Comparison of ENCODE assay signal across 15 cellular contexts in the genomic region with DNA sequence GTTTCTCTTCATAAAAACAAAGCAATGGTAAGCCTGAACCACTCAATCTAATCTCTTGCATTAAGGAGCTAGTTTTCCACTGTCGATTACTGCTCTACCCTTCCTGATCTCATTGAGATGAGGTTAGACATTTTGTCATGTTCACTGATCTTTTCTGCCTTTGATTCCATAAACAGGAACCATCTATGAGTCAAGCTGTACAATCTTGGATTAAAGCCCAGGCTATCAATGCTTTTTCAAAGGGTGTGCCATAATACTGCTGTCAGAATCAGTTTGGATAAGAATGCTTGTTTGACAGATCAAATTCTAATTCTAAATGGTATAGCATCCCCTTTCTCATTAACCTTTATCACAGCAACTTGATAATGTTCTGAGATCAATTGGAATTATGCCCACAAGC. TPM values are rescaled to one million over a fixed set of nuclear protein-coding genes. Genes with fewer than 3 reads are reported as not detected.
A peak's percentile ranks its signal among the peaks of the same experiment; 100 is the strongest.
DNase-seq lines count a peak whose midpoint lies in the region; ATAC-seq lines count a peak whose summit lies in the region.
"Had no signal": no experiment of that assay in that cellular context is flagged by ENCODE, and none has a peak within 500 bp of the region (broad histone marks: within the 10 kb centered on the region; RNA-seq: fewer than 3 reads in every experiment).

No MANE protein-coding gene starts in this region.

- peak; percentile 78 for DNase-seq in DMS153 (lab: John Stamatoyannopoulos, UW)
- DNase-seq in NCI-H1105 (lab: John Stamatoyannopoulos, UW): peak; percentile 31
- peak; percentile 8 for DNase-seq in amniotic stem cell (lab: John Stamatoyannopoulos, UW)
- peak; percentile 28 for DNase-seq in kidney glomerular epithelial cell (lab: John Stamatoyannopoulos, UW)
- no peak for DNase-seq in activated T-cell treated with anti-CD3 and anti-CD28 coated beads, Interleukin-2, amount 50 U/mL, for 48 hours
- DNase-seq in activated CD4-positive, alpha-beta T cell treated with anti-CD3 and anti-CD28 coated beads, Interleukin-2, amount 10 ng/mL, durations not matched to agents 24 days and 14 days: no peak
- DNase-seq: activated CD4-positive, CD25-positive, alpha-beta regulatory T cell; activated naive CD4-positive, alpha-beta T cell treated with Interleukin-2 at 50 U/mL for 16 hours; CD8-positive, alpha-beta memory T cell; effector memory CD8-positive, alpha-beta T cell; immature natural killer cell; Right ventricle myocardium superior; stimulated activated CD4-positive, alpha-beta T cell treated with anti-CD3 and anti-CD28 coated beads, Interleukin-4, amount 100 ng/mL, for 1 hour had no signal

- H3K9me3 Mint-ChIP-seq in activated CD4-positive, alpha-beta T cell treated with anti-CD3 and anti-CD28 coated beads, Interleukin-2, amount 10 ng/mL, durations not matched to agents 24 days and 14 days: no peaks in the 10 kb centered on the region
- H3K9me3 Mint-ChIP-seq: CD8-positive, alpha-beta memory T cell; effector memory CD8-positive, alpha-beta T cell; immature natural killer cell had no signal

- H3K4me1 Mint-ChIP-seq in activated CD4-positive, alpha-beta T cell treated with anti-CD3 and anti-CD28 coated beads, Interleukin-2, amount 10 ng/mL, durations not matched to agents 24 days and 14 days: no peaks in the 10 kb centered on the region
- H3K4me1 Mint-ChIP-seq: CD8-positive, alpha-beta memory T cell; immature natural killer cell had no signal

- no peak overlapping the region for H3K27ac Mint-ChIP-seq in activated CD4-positive, alpha-beta T cell treated with anti-CD3 and anti-CD28 coated beads, Interleukin-2, amount 10 ng/mL, durations not matched to agents 24 days and 14 days
- H3K27ac Mint-ChIP-seq: CD8-positive, alpha-beta memory T cell; effector memory CD8-positive, alpha-beta T cell; immature natural killer cell had no signal

- H3K4me3 Mint-ChIP-seq in activated CD4-positive, alpha-beta T cell treated with anti-CD3 and anti-CD28 coated beads, Interleukin-2, amount 10 ng/mL, durations not matched to agents 24 days and 14 days: no peak overlapping the region
- H3K4me3 Mint-ChIP-seq: CD8-positive, alpha-beta memory T cell; effector memory CD8-positive, alpha-beta T cell; immature natural killer cell had no signal

- intact Hi-C loops in activated CD4-positive, alpha-beta T cell treated with anti-CD3 and anti-CD28 coated beads, Interleukin-2, amount 10 ng/mL, durations not matched to agents 24 days and 14 days (cut with micrococcal nuclease): no loop called here

- H3K36me3 Mint-ChIP-seq in activated CD4-positive, alpha-beta T cell treated with anti-CD3 and anti-CD28 coated beads, Interleukin-2, amount 10 ng/mL, durations not matched to agents 24 days and 14 days (ENCODE audit: low read depth): no peaks in the 10 kb centered on the region
- H3K36me3 Mint-ChIP-seq: immature natural killer cell had no signal

- ATAC-seq in HG03439 (IDR thresholded peaks at IDR 0.05; ENCODE audit: unreplicated experiment): no peak
- ATAC-seq in HG03571 (IDR thresholded peaks at IDR 0.05; ENCODE audit: unreplicated experiment): no peak

- H3K27me3 Mint-ChIP-seq in activated CD4-positive, alpha-beta T cell treated with anti-CD3 and anti-CD28 coated beads, Interleukin-2, amount 10 ng/mL, durations not matched to agents 24 days and 14 days: peaks cover 18% of the 10 kb centered on the region

RNA-seq across cellular contexts. Expression of a gene that starts 16.1 kb away (rescaled TPM):
- total RNA-seq in activated CD4-positive, alpha-beta T cell treated with anti-CD3 and anti-CD28 coated beads, Interleukin-2, amount 10 ng/mL, durations not matched to agents 24 days and 14 days: 0.26 and 0.40 TPM in 2 replicates

Comparison
In these comparisons a context has a peak if more than half of its experiments do, and no peak if none do; other contexts are left out.
1. DNase-seq: peak in DMS153 (single experiment), NCI-H1105 (single experiment), amniotic stem cell (single experiment) and kidney glomerular epithelial cell (single experiment); none in activated T-cell treated with anti-CD3 and anti-CD28 coated beads, Interleukin-2, amount 50 U/mL, for 48 hours (0 of 2) and activated CD4-positive, alpha-beta T cell treated with anti-CD3 and anti-CD28 coated beads, Interleukin-2, amount 10 ng/mL, durations not matched to agents 24 days and 14 days (single experiment).